In genomic region chr1:101025680-101026393, GRCh38 we compare ENCODE assay signal across 8 cellular contexts. TPM values are rescaled to one million over a fixed set of nuclear protein-coding genes. Genes with fewer than 3 reads are reported as not detected.
DNase-seq lines count a peak whose midpoint lies in the region; ATAC-seq and TF ChIP-seq lines count a peak whose summit lies in the region.

DPH5 (minus strand) TSS chr1:101025784; CDS start chr1:101025443, 341 bp downstream.

- peak within 1 kb of the TSS; percentile 75 for H3K4me3 ChIP-seq in AG09309 (ENCODE audit: control insufficient read depth, low read depth, low read length)
- peak within 1 kb of the TSS; percentile 83 for H3K4me3 ChIP-seq in kidney epithelial cell (ENCODE audit: low read depth, low read length)

- H3K36me3 Mint-ChIP-seq in chondrocyte (ENCODE audit: low read depth) = no peaks in the 10 kb centered on the region

- in situ Hi-C loops in GM18951 (cut with MboI; ENCODE audit: low sequenced_read_pairs, unreplicated experiment) = no loop called here

- H3K36me3 ChIP-seq in kidney epithelial cell (ENCODE audit: control insufficient read depth, insufficient read depth, low read length) = no peaks in the 10 kb centered on the region

- TF ChIP-seq CTCF in AG09309 (IDR thresholded peaks at IDR 0.05; ENCODE audit: control insufficient read depth, insufficient read depth, low read depth, low read length, missing control alignments) (no peak), chondrocyte (IDR thresholded peaks at IDR 0.05) (no peak), kidney epithelial cell (IDR thresholded peaks at IDR 0.05; ENCODE audit: insufficient read depth, low read length, poor library complexity, severe bottlenecking) (no peak)

- DNase-seq in AG09309 (ENCODE audit: low read depth) = peak; percentile 72
- peak; percentile 86 for DNase-seq in NCI-H510A (lab: John Stamatoyannopoulos, UW)
- peak; percentile 77 to 88 for DNase-seq in activated CD4-positive, alpha-beta T cell treated with anti-CD3 and anti-CD28 coated beads for 24 hours (ENCODE audit: low read depth in 2 of 2)
- peak; percentile 97 for DNase-seq in chondrocyte (ENCODE audit: low spot score)
- DNase-seq in kidney epithelial cell (ENCODE audit: low read depth) = peak; percentile 53
- peak; percentile 85 to 88 for DNase-seq in stimulated activated CD4-positive, alpha-beta T cell treated with anti-CD3 and anti-CD28 coated beads, Interleukin-15, amount 100 ng/mL, for 48 hours (ENCODE audit: low read depth in 2 of 2)

- peak; percentile 94 for TF ChIP-seq POLR2A in GM18951 (IDR thresholded peaks at IDR 0.05; ENCODE audit: extremely low read depth, insufficient read depth, insufficient read length)

- ATAC-seq in HG03196 (IDR thresholded peaks at IDR 0.05; ENCODE audit: unreplicated experiment) = peak; percentile 79

- H3K27me3 Mint-ChIP-seq in chondrocyte (ENCODE audit: low read depth) = no peaks in the 10 kb centered on the region

- H3K27me3 ChIP-seq in kidney epithelial cell (ENCODE audit: control insufficient read depth, insufficient read depth, low read length) = no peaks in the 10 kb centered on the region

- H3K4me1 Mint-ChIP-seq in chondrocyte (ENCODE audit: low read depth) = peaks cover 27% of the 10 kb centered on the region

- H3K4me3 Mint-ChIP-seq in chondrocyte (ENCODE audit: unreplicated experiment) = peak within 1 kb of the TSS; percentile 96

- H3K27ac Mint-ChIP-seq in chondrocyte (ENCODE audit: unreplicated experiment) = peak within 1 kb of the TSS; percentile 94

- H3K9me3 Mint-ChIP-seq in chondrocyte (ENCODE audit: low read depth) = no peaks in the 10 kb centered on the region

RNA-seq across cellular contexts. Expression of gene DPH5, which starts in this region (rescaled TPM):
- total RNA-seq in chondrocyte (30.0 to 36.7 TPM (median 30.5 TPM) in 3 replicates), kidney epithelial cell (34.5 and 36.5 TPM in 2 replicates)

Comparison
In these comparisons a context has a peak if more than half of its experiments do, and no peak if none do; other contexts are left out.
1. Peak in every context shown above with its lines: DNase-seq, ATAC-seq and H3K4me3 ChIP-seq.